1 cellular context compared by ENCODE assay signal in genomic region chr3:5331567-5332269, GRCh38.
A peak's percentile ranks its signal among the peaks of the same experiment; 100 is the strongest.
TF ChIP-seq lines count a peak whose summit lies in the region.

No MANE protein-coding gene starts in this region.

TF ChIP-seq in HepG2, 621 proteins besides CTCF, POLR2A, EP300 and RAD21 (continued from another document and continues in another):
- no peak for TF ChIP-seq ZUFSP (CRISPR knock-in tag; IDR thresholded peaks at IDR 0.05; ENCODE audit: borderline replicate concordance)
- no peak for TF ChIP-seq KLF6 (CRISPR knock-in tag; IDR thresholded peaks at IDR 0.05)
- peak; percentile 68 for TF ChIP-seq PAXIP1 (CRISPR knock-in tag; conservative IDR thresholded peaks at IDR 0.05)
- 0 out of 4 replicates have a peak, but pooled peaks of 1 of the 2 experiments have one; percentile 24 for TF ChIP-seq ATF4 (CRISPR knock-in tag; IDR thresholded peaks at IDR 0.05)
- no peak for TF ChIP-seq ZBTB46 (CRISPR knock-in tag; IDR thresholded peaks at IDR 0.05; ENCODE audit: borderline replicate concordance)
- TF ChIP-seq YEATS2 (CRISPR knock-in tag; IDR thresholded peaks at IDR 0.05; ENCODE audit: borderline replicate concordance): no peak
- TF ChIP-seq KDM1A (CRISPR knock-in tag; IDR thresholded peaks at IDR 0.05): no peak
- no peak for TF ChIP-seq PRDM15 (CRISPR knock-in tag; IDR thresholded peaks at IDR 0.05)
- TF ChIP-seq ZNF710 (CRISPR knock-in tag; IDR thresholded peaks at IDR 0.05; ENCODE audit: borderline replicate concordance): 0 out of 2 replicates have a peak, but pooled peaks have one; percentile 30
- no peak for TF ChIP-seq KDM5A (IDR thresholded peaks at IDR 0.05; ENCODE audit: borderline replicate concordance, low read length)
- no peak for TF ChIP-seq MAZ (IDR thresholded peaks at IDR 0.05; ENCODE audit: borderline replicate concordance, low read depth, low read length)
- no peak for TF ChIP-seq MAZ (CRISPR knock-in tag; IDR thresholded peaks at IDR 0.05; ENCODE audit: low read depth)
- TF ChIP-seq HBP1 (CRISPR knock-in tag; IDR thresholded peaks at IDR 0.05; ENCODE audit: low read depth): no peak
- TF ChIP-seq ZNF414 (CRISPR knock-in tag; IDR thresholded peaks at IDR 0.05): no peak
- no peak; the same call in 1 of the 2 replicates for TF ChIP-seq GFI1 (CRISPR knock-in tag; IDR thresholded peaks at IDR 0.05; ENCODE audit: borderline replicate concordance)
- no peak for TF ChIP-seq GPN1 (CRISPR knock-in tag; IDR thresholded peaks at IDR 0.05; ENCODE audit: borderline replicate concordance)
- 0 out of 2 replicates have a peak, but pooled peaks have one; percentile 25 for TF ChIP-seq SKIL (CRISPR knock-in tag; IDR thresholded peaks at IDR 0.05; ENCODE audit: borderline replicate concordance)
- TF ChIP-seq HNF4A (CRISPR knock-in tag; IDR thresholded peaks at IDR 0.05): peak; percentile 64
- no peak for TF ChIP-seq SMYD3 (CRISPR knock-in tag; IDR thresholded peaks at IDR 0.05)
- no peak for TF ChIP-seq GLI4 (CRISPR knock-in tag; IDR thresholded peaks at IDR 0.05; ENCODE audit: borderline replicate concordance)
- no peak for TF ChIP-seq HOMEZ (CRISPR knock-in tag; IDR thresholded peaks at IDR 0.05; ENCODE audit: low read depth)
- TF ChIP-seq ZNF703 (CRISPR knock-in tag; IDR thresholded peaks at IDR 0.05; ENCODE audit: borderline replicate concordance): no peak
- TF ChIP-seq ZNF550 (CRISPR knock-in tag; IDR thresholded peaks at IDR 0.05; ENCODE audit: borderline replicate concordance): no peak
- TF ChIP-seq CREM (IDR thresholded peaks at IDR 0.05): peak; percentile 39; the same call in 1 of the 2 replicates
- no peak for TF ChIP-seq CREM (CRISPR knock-in tag; IDR thresholded peaks at IDR 0.05)
- no peak for TF ChIP-seq IKZF5 (CRISPR knock-in tag; IDR thresholded peaks at IDR 0.05)
- no peak for TF ChIP-seq RBFOX2 (IDR thresholded peaks at IDR 0.05; ENCODE audit: low read depth, low read length)
- TF ChIP-seq ZNF782 (CRISPR knock-in tag; IDR thresholded peaks at IDR 0.05; ENCODE audit: borderline replicate concordance): no peak
- TF ChIP-seq ZFP36L1 (CRISPR knock-in tag; IDR thresholded peaks at IDR 0.05): no peak
- TF ChIP-seq CREB1 (IDR thresholded peaks at IDR 0.05): no peak
- 0 out of 2 replicates have a peak, but pooled peaks have one; percentile 18 for TF ChIP-seq CREB1 (CRISPR knock-in tag; IDR thresholded peaks at IDR 0.05)
- no peak for TF ChIP-seq STAT5B (CRISPR knock-in tag; IDR thresholded peaks at IDR 0.05)
- no peak for TF ChIP-seq THAP11 (CRISPR knock-in tag; IDR thresholded peaks at IDR 0.05)
